In the genomic region with DNA sequence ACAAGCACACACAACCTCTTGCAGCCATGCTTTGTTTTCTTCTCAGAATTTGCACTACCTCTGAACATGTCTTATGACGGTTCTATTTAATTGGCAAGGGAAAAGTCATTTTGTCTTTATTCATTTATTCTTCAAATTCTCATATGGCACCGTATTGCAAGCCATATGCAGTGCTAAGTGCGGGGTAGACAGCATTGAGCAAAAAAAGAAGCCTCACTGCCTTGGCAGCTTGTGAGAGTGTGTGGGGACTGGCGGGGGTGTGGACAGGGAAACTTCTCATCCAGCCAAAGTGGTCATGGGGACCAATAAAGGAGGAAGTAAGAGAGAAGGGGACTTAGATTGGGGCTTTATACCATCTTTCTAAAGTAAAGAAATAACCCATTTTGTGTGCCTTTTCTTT, we compare ENCODE assay signal across 4 cellular contexts.
"Had no signal": no experiment of that assay in that cellular context is flagged by ENCODE, and none has a peak within 500 bp of the region (broad histone marks: within the 10 kb centered on the region; RNA-seq: fewer than 3 reads in every experiment).

No MANE protein-coding gene starts in this region.

- H3K4me3 Mint-ChIP-seq: H9 had no signal

- DNase-seq: GM23248, H9, HCEC 1CT, IMR-90 had no signal

- H2AFZ ChIP-seq: GM23248 had no signal

- H3K27ac ChIP-seq: GM23248 had no signal

- H3K9ac ChIP-seq: GM23248 had no signal

- H3K4me3 ChIP-seq: GM23248 had no signal

- H3K4me1 Mint-ChIP-seq: H9 had no signal

- H3K27ac Mint-ChIP-seq: H9 had no signal
